11 cellular contexts compared by ENCODE assay signal in genomic region chr2:149733936-149734685, GRCh38.
DNase-seq lines count a peak whose midpoint lies in the region; ATAC-seq and TF ChIP-seq lines count a peak whose summit lies in the region.
"Had no signal": no experiment of that assay in that cellular context is flagged by ENCODE, and none has a peak within 500 bp of the region (broad histone marks: within the 10 kb centered on the region; RNA-seq: fewer than 3 reads in every experiment).

No MANE protein-coding gene starts in this region.

- H2AFZ ChIP-seq in IMR-90 (replicated peaks; ENCODE audit: low read length, poor library complexity): peak overlapping the region; percentile 3

- H3K56ac ChIP-seq in IMR-90 (ENCODE audit: extremely low read depth, insufficient read depth, low read length): peak overlapping the region; percentile 50; the same call in 1 of the 2 replicates

- no peak overlapping the region for H2AK9ac ChIP-seq in IMR-90 (replicated peaks; ENCODE audit: low read depth, low read length, poor library complexity)

- no peaks in the 10 kb centered on the region for H3K27me3 ChIP-seq in IMR-90 (ENCODE audit: control insufficient read depth, insufficient read depth, low read length)
- H3K27me3 ChIP-seq in brain microvascular endothelial cell (replicated peaks): no peaks in the 10 kb centered on the region
- no peaks in the 10 kb centered on the region for H3K27me3 ChIP-seq in body of pancreas
- H3K27me3 ChIP-seq: suprapubic skin had no signal

- TF ChIP-seq CTCF in IMR-90 (conservative IDR thresholded peaks at IDR 0.05; ENCODE audit: low read depth, low read length) (no peak), brain microvascular endothelial cell (IDR thresholded peaks at IDR 0.05; ENCODE audit: low read depth, low read length, missing control alignments) (no peak), body of pancreas (IDR thresholded peaks at IDR 0.05) (no peak)

- peak overlapping the region; percentile 99 for H3K18ac ChIP-seq in IMR-90 (ENCODE audit: low read depth, low read length)

- BruUV-seq in IMR-90 (replicated peaks; lab: Mats Ljungman, UMichigan): no TSS peak

- dilution Hi-C loops in IMR-90 (cut with HindIII; ENCODE audit: low sequenced_read_pairs, unreplicated experiment): no loop called here

- H3K27ac ChIP-seq in IMR-90 (ENCODE audit: insufficient read depth, low read length): peak overlapping the region; percentile 79; the same call in 1 of the 2 replicates
- peak overlapping the region; percentile 45 for H3K27ac ChIP-seq in brain microvascular endothelial cell
- H3K27ac ChIP-seq in body of pancreas: no peak overlapping the region
- H3K27ac ChIP-seq: coronary artery, suprapubic skin had no signal

- no peaks in the 10 kb centered on the region for H4K20me1 ChIP-seq in IMR-90 (ENCODE audit: insufficient read depth, low read length)

- in situ Hi-C loops in ACHN (cut with HindIII; ENCODE audit: low pct_ligation_motif_present, low pct_unique_long_range_greater_than_20kb, low sequenced_read_pairs): no loop called here
- in situ Hi-C loops in IMR-90 (cut with MboI; ENCODE audit: low sequenced_read_pairs): loop anchor here (25.0 kb wide), 1 partner anchor 728 kb away; no protein-coding TSS in a partner anchor
- in situ Hi-C loops in brain microvascular endothelial cell (cut with HindIII; ENCODE audit: low pct_ligation_motif_present, low sequenced_read_pairs): no loop called here

- H3K9me1 ChIP-seq in IMR-90 (ENCODE audit: insufficient read depth, low read length): peaks cover 4% of the 10 kb centered on the region; the same call in 1 of the 2 replicates

- WGBS in IMR-90 (ENCODE audit: extremely low coverage in 2 of 2, insufficient read length in 1 of 2), 2 experiments: no CpG with 5 or more reads among the region's 3 CpGs
- WGBS in body of pancreas, 2 donors: 44 to 59% methylated on average over 3 of the region's 3 CpGs

- H3K36me3 ChIP-seq in IMR-90 (ENCODE audit: control insufficient read depth, insufficient read depth, low read length) (no peaks in the 10 kb centered on the region), brain microvascular endothelial cell (replicated peaks) (no peaks in the 10 kb centered on the region), body of pancreas (replicated peaks in 1 of 2; ENCODE audit: insufficient read depth in 1 of 2, low read depth in 2 of 2) (no peaks in the 10 kb centered on the region)
- H3K36me3 ChIP-seq: suprapubic skin had no signal

- H3K4me1 ChIP-seq in IMR-90 (ENCODE audit: control insufficient read depth, insufficient read depth, low read length) (peaks cover 17% of the 10 kb centered on the region), body of pancreas (no peaks in the 10 kb centered on the region)

- peak overlapping the region; percentile 66 for H3K23ac ChIP-seq in IMR-90 (ENCODE audit: low read depth, low read length)

- TF ChIP-seq RAD21 in IMR-90 (IDR thresholded peaks at IDR 0.05; ENCODE audit: low read length): no peak

- no peak overlapping the region for H3K4me3 ChIP-seq in IMR-90 (ENCODE audit: insufficient read depth, low read depth, low read length)
- no peak overlapping the region for H3K4me3 ChIP-seq in brain microvascular endothelial cell (ENCODE audit: low read depth, low read length)
- H3K4me3 ChIP-seq in body of pancreas: no peak overlapping the region
- H3K4me3 ChIP-seq: coronary artery, suprapubic skin had no signal

- H2BK15ac ChIP-seq in IMR-90 (ENCODE audit: low read depth, low read length): peak overlapping the region; percentile 67; the same call in 1 of the 3 replicates

- peak overlapping the region; percentile 87 for H3K14ac ChIP-seq in IMR-90 (replicated peaks; ENCODE audit: low read depth, low read length)

- peak overlapping the region; percentile 91 for H2BK5ac ChIP-seq in IMR-90 (ENCODE audit: low read depth, low read length, poor library complexity, severe bottlenecking)

- peak overlapping the region; percentile 98 for H2BK20ac ChIP-seq in IMR-90 (ENCODE audit: low read depth, low read length)

- POLR2A ChIA-PET in IMR-90 (lab: Charles Lee; ENCODE audit: unreplicated experiment): interaction anchor here (0.6 to 1.2 kb wide), 2 partner anchors 10 to 11 kb away, joined by 4 to 10 read pairs; no protein-coding TSS in a partner anchor

- H3K79me1 ChIP-seq in IMR-90 (ENCODE audit: low read depth in 1 of 2, low read length in 2 of 2): no peaks in the 10 kb centered on the region

- ATAC-seq in IMR-90 (ENCODE audit: low read depth) (peak; percentile 27; the same call in 1 of the 2 replicates), HG03439 (IDR thresholded peaks at IDR 0.05; ENCODE audit: unreplicated experiment) (no peak), body of pancreas (no peak)

- DNase-seq in ACHN: peak; percentile 22
- peak; percentile 48 for DNase-seq in IMR-90
- DNase-seq in brain microvascular endothelial cell: peak; percentile 73
- DNase-seq in left kidney (ENCODE audit: low read depth, low spot score): peak; percentile 79
- DNase-seq in midbrain (lab: John Stamatoyannopoulos, UW): no peak
- no peak for DNase-seq in body of pancreas
- DNase-seq in SKM-1 (lab: John Stamatoyannopoulos, UW; ENCODE audit: unreplicated experiment): no peak
- DNase-seq: NCI-H2081 treated with DMSO at 0.1 percent for 48 hours had no signal

- intact Hi-C loops in IMR-90 (cut with micrococcal nuclease): no loop called here
- intact Hi-C loops in body of pancreas (cut with DNase I): no loop called here

- H3K4ac ChIP-seq in IMR-90 (ENCODE audit: low read depth, low read length): peak overlapping the region; percentile 83

- H4K5ac ChIP-seq in IMR-90 (ENCODE audit: low read depth, low read length): peak overlapping the region; percentile 97

- H3K9me3 ChIP-seq in IMR-90 (ENCODE audit: control insufficient read depth, insufficient read depth, low read length): 0 out of 2 replicates have a peak, but pooled peaks cover 2% of the 10 kb centered on the region
- no peaks in the 10 kb centered on the region for H3K9me3 ChIP-seq in body of pancreas
- H3K9me3 ChIP-seq: suprapubic skin had no signal

- peak overlapping the region; percentile 87 for H4K91ac ChIP-seq in IMR-90 (ENCODE audit: insufficient read depth, low read depth, low read length)

- CTCF ChIA-PET in IMR-90 (lab: Yijun Ruan, JAX): interaction anchor here (1.1 kb wide), 1 partner anchor 88 kb away, joined by 3 read pairs; no protein-coding TSS in a partner anchor

- H3K9ac ChIP-seq in IMR-90 (ENCODE audit: low read depth, low read length): no peak overlapping the region

- TF ChIP-seq POLR2A in IMR-90 (IDR thresholded peaks at IDR 0.05; ENCODE audit: low read depth, low read length) (no peak), body of pancreas (IDR thresholded peaks at IDR 0.05) (no peak)

- peak overlapping the region; percentile 87 for H2BK120ac ChIP-seq in IMR-90 (ENCODE audit: low read depth, low read length)

- H4K8ac ChIP-seq in IMR-90 (ENCODE audit: low read depth in 2 of 2, low read length in 2 of 2): peak overlapping the region; percentile 54 to 83; a peak in 3 of 4 replicates

- no peak overlapping the region for H3K4me2 ChIP-seq in IMR-90 (ENCODE audit: low read depth, low read length)

- peak overlapping the region; percentile 87 for H2AK5ac ChIP-seq in IMR-90 (ENCODE audit: low read depth, low read length)

TF ChIP-seq in IMR-90, 13 proteins besides CTCF, POLR2A, EP300 and RAD21:
- TF ChIP-seq MAZ (IDR thresholded peaks at IDR 0.05; ENCODE audit: borderline replicate concordance, low read depth, low read length) (peak; percentile 100), USF2 (IDR thresholded peaks at IDR 0.05; ENCODE audit: low read depth, low read length) (no peak)

Comparison
In these comparisons a context has a peak if more than half of its experiments do, and no peak if none do; other contexts are left out.
1. DNase-seq: peak in ACHN (single experiment), IMR-90 (single experiment), brain microvascular endothelial cell (single experiment) and left kidney (single experiment); none in midbrain (single experiment), body of pancreas (0 of 4) and SKM-1 (single experiment).
2. H3K27ac ChIP-seq: peak in IMR-90 (single experiment) and brain microvascular endothelial cell (single experiment); none in body of pancreas (0 of 4).